ENCODE assay signal across 1 cellular context in the genomic region with DNA sequence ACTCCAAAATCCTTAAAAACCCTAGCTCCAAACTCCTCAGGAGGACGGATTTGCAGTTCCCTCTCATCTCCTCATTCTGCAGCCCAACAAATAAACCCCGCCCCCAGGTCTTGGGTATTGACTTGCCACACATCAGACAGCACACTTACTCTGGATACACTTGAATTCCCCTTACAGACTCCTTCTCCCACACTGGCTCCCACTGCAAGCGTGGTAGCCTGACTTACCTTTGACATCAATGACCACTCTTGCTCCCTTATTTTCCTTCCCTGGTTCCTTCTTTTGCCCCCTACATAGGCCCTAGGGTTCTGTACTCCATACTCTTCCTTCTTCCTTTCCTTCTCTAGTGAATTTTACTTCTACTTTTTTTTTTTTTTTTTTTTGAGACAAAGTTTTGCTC.
TF ChIP-seq lines count a peak whose summit lies in the region.

No MANE protein-coding gene starts in this region.

TF ChIP-seq in WTC11, 78 proteins besides CTCF, POLR2A, EP300 and RAD21 (continued from another document):
- TF ChIP-seq, protein P1, sequence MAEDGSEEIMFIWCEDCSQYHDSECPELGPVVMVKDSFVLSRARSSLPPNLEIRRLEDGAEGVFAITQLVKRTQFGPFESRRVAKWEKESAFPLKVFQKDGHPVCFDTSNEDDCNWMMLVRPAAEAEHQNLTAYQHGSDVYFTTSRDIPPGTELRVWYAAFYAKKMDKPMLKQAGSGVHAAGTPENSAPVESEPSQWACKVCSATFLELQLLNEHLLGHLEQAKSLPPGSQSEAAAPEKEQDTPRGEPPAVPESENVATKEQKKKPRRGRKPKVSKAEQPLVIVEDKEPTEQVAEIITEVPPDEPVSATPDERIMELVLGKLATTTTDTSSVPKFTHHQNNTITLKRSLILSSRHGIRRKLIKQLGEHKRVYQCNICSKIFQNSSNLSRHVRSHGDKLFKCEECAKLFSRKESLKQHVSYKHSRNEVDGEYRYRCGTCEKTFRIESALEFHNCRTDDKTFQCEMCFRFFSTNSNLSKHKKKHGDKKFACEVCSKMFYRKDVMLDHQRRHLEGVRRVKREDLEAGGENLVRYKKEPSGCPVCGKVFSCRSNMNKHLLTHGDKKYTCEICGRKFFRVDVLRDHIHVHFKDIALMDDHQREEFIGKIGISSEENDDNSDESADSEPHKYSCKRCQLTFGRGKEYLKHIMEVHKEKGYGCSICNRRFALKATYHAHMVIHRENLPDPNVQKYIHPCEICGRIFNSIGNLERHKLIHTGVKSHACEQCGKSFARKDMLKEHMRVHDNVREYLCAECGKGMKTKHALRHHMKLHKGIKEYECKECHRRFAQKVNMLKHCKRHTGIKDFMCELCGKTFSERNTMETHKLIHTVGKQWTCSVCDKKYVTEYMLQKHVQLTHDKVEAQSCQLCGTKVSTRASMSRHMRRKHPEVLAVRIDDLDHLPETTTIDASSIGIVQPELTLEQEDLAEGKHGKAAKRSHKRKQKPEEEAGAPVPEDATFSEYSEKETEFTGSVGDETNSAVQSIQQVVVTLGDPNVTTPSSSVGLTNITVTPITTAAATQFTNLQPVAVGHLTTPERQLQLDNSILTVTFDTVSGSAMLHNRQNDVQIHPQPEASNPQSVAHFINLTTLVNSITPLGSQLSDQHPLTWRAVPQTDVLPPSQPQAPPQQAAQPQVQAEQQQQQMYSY (CRISPR knock-in tag; IDR thresholded peaks at IDR 0.05) = no peak
- TF ChIP-seq, protein P2, sequence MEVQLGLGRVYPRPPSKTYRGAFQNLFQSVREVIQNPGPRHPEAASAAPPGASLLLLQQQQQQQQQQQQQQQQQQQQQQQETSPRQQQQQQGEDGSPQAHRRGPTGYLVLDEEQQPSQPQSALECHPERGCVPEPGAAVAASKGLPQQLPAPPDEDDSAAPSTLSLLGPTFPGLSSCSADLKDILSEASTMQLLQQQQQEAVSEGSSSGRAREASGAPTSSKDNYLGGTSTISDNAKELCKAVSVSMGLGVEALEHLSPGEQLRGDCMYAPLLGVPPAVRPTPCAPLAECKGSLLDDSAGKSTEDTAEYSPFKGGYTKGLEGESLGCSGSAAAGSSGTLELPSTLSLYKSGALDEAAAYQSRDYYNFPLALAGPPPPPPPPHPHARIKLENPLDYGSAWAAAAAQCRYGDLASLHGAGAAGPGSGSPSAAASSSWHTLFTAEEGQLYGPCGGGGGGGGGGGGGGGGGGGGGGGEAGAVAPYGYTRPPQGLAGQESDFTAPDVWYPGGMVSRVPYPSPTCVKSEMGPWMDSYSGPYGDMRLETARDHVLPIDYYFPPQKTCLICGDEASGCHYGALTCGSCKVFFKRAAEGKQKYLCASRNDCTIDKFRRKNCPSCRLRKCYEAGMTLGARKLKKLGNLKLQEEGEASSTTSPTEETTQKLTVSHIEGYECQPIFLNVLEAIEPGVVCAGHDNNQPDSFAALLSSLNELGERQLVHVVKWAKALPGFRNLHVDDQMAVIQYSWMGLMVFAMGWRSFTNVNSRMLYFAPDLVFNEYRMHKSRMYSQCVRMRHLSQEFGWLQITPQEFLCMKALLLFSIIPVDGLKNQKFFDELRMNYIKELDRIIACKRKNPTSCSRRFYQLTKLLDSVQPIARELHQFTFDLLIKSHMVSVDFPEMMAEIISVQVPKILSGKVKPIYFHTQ (CRISPR knock-in tag; IDR thresholded peaks at IDR 0.05) = no peak
- TF ChIP-seq NR3C1 (CRISPR knock-in tag; conservative IDR thresholded peaks at IDR 0.05; ENCODE audit: low read depth) (no peak), ZNF317 (CRISPR knock-in tag; IDR thresholded peaks at IDR 0.05; ENCODE audit: borderline replicate concordance, low read depth) (no peak), PRRX2 (CRISPR knock-in tag; IDR thresholded peaks at IDR 0.05) (no peak), E2F5 (CRISPR knock-in tag; IDR thresholded peaks at IDR 0.05) (no peak), FOXK1 (CRISPR knock-in tag; IDR thresholded peaks at IDR 0.05) (no peak), ZSCAN18 (CRISPR knock-in tag; IDR thresholded peaks at IDR 0.05) (no peak), ELF4 (CRISPR knock-in tag; IDR thresholded peaks at IDR 0.05; ENCODE audit: low read depth) (no peak), ZNF425 (CRISPR knock-in tag; conservative IDR thresholded peaks at IDR 0.05) (no peak)
